8 cellular contexts compared by ENCODE assay signal in the genomic region with DNA sequence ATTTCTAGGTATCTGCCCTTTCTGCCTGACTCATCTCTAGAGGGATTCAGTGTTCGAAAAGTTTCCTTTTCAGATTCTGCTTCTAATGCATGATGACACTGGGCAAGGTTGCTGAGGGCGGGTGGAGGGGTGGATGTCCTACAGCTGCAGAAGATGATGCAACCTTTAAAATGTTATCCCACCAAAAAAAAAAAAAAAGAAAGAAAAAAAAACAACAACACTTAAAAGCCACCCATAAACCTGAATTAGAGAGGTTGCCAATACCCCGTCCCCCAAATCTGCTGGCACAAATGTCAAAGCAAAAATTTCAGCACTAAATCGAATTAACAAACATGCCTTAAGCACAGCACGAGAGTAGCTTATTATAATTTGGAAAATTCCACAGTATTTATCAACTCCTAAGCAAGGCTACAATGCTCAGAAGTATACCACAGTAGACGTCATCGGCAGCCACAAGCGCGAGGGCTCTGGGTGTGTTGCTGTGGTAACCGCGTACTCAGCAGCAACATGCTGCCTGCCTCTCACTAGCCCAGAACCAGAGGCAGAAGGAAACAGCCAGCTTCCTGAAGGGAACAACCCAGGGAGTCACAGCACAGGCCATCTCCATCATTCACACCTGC.
DNase-seq lines count a peak whose midpoint lies in the region; ATAC-seq lines count a peak whose summit lies in the region.

No MANE protein-coding gene starts in this region.

- no peak overlapping the region for H3K23ac ChIP-seq in neuronal stem cell (ENCODE audit: low read depth, low read length, poor library complexity)

- H3K79me1 ChIP-seq in neuronal stem cell (ENCODE audit: low read depth, low read length), result no peaks in the 10 kb centered on the region

- no peak overlapping the region for H2AK5ac ChIP-seq in neuronal stem cell (ENCODE audit: low read depth, low read length)

- no peak overlapping the region for H3K4me3 ChIP-seq in neuronal stem cell (ENCODE audit: low read length in 2 of 2)

- H3K36me3 ChIP-seq in neuronal stem cell (replicated peaks in 1 of 2; ENCODE audit: control insufficient read depth in 2 of 2, insufficient read depth in 2 of 2, low read length in 2 of 2), result no peaks in the 10 kb centered on the region

- peak overlapping the region; percentile 3 for H2AFZ ChIP-seq in neuronal stem cell (ENCODE audit: low read length)

- H3K4ac ChIP-seq in neuronal stem cell (ENCODE audit: low read length), result no peak overlapping the region

- H3K9me3 ChIP-seq in neuronal stem cell (replicated peaks in 1 of 2; ENCODE audit: control insufficient read depth in 2 of 2, insufficient read depth in 1 of 2, low read depth in 1 of 2, low read length in 2 of 2), result no peaks in the 10 kb centered on the region

- no peak overlapping the region for H4K91ac ChIP-seq in neuronal stem cell (ENCODE audit: low read depth, low read length, poor library complexity)

- H2BK120ac ChIP-seq in neuronal stem cell (ENCODE audit: low read depth, low read length), result no peak overlapping the region

- ATAC-seq in esophagus mucosa, result peak; percentile 35

- H2BK12ac ChIP-seq in neuronal stem cell (ENCODE audit: low read length), result no peak overlapping the region

- no peak overlapping the region for H3K9ac ChIP-seq in neuronal stem cell (ENCODE audit: low read depth, low read length, poor library complexity)

- H3K14ac ChIP-seq in neuronal stem cell (ENCODE audit: low read length), result no peak overlapping the region

- no peak overlapping the region for H2BK5ac ChIP-seq in neuronal stem cell (ENCODE audit: low read length)

- H3K27me3 ChIP-seq in neuronal stem cell (ENCODE audit: control insufficient read depth in 3 of 3, insufficient read depth in 3 of 3, low read depth in 1 of 3, low read length in 3 of 3), result no peaks in the 10 kb centered on the region

- H4K8ac ChIP-seq in neuronal stem cell (ENCODE audit: low read depth, low read length), result no peak overlapping the region

- H3K4me2 ChIP-seq in neuronal stem cell (ENCODE audit: insufficient read depth, low read length, poor library complexity, severe bottlenecking), result no peak overlapping the region

- peaks cover 1 to 4% of the 10 kb centered on the region in 2 donors for H3K4me1 ChIP-seq in neuronal stem cell (ENCODE audit: control insufficient read depth in 2 of 2, insufficient read depth in 1 of 2, low read depth in 1 of 2, low read length in 2 of 2)

- H2BK15ac ChIP-seq in neuronal stem cell (ENCODE audit: low read length), result no peak overlapping the region

- no peak overlapping the region for H3K27ac ChIP-seq in neuronal stem cell (replicated peaks; ENCODE audit: low read length)

- DNase-seq in ELR (ENCODE audit: low read depth) (peak; percentile 86), HCEC 1CT (peak; percentile 83), NCI-H2107 treated with DMSO at 0.1 percent for 48 hours (lab: John Stamatoyannopoulos, UW; ENCODE audit: unreplicated experiment) (peak; percentile 68), activated T-cell treated with anti-CD3 and anti-CD28 coated beads for 24 hours (ENCODE audit: low read depth) (peak; percentile 62), neuronal stem cell (ENCODE audit: low spot score) (peak; percentile 3), stromal cell of bone marrow (ENCODE audit: low read depth) (peak; percentile 86), NOMO-1 treated with dmso at 0.1 percent for 144 hours (lab: John Stamatoyannopoulos, UW; ENCODE audit: unreplicated experiment) (no peak)

- H3K18ac ChIP-seq in neuronal stem cell (ENCODE audit: low read length), result no peak overlapping the region

- no CpG with 5 or more reads among the region's 11 CpGs for WGBS in neuronal stem cell (ENCODE audit: extremely low coverage in 2 of 2, insufficient read length in 2 of 2, insufficient replicate concordance in 1 of 2), 2 donors
